In the genomic region with DNA sequence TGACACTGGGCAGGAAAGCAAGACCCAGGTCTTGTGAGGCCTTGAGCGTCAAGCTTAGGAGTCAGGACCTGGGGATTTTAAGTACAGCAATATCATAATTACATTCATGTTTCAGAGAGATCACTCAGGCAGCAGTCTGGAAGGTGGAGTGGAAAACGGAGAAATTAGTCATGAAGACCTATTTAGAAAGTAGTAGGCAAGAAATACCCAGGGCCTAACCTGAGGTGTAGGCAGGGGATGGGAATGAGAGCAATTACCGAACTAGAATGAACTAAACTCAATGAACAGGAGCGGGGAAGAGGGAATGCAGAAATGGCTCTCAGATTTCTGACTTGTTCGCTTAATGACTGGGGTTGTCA, we compare ENCODE assay signal across 22 cellular contexts.
DNase-seq lines count a peak whose midpoint lies in the region; ATAC-seq and TF ChIP-seq lines count a peak whose summit lies in the region.
"Had no signal": no experiment of that assay in that cellular context is flagged by ENCODE, and none has a peak within 500 bp of the region (broad histone marks: within the 10 kb centered on the region; RNA-seq: fewer than 3 reads in every experiment).

No MANE protein-coding gene starts in this region.

- ATAC-seq in foreskin keratinocyte = no peak
- ATAC-seq in HG02678 (IDR thresholded peaks at IDR 0.05; ENCODE audit: unreplicated experiment) = no peak
- ATAC-seq: activated CD8-positive, alpha-beta T cell treated with anti-CD3 and anti-CD28 coated beads for 36 hours; activated T-cell treated with anti-CD3 and anti-CD28 coated beads, Interleukin-2, amount 50 U/mL, for 72 hours; CD8-positive, alpha-beta T cell; right cardiac atrium; stimulated activated naive CD8-positive, alpha-beta T cell treated with anti-CD3 and anti-CD28 coated beads, Interleukin-15, amount 100 ng/mL, for 72 hours; T-helper 17 cell had no signal

- BruUV-seq in Caco-2 (replicated peaks; lab: Mats Ljungman, UMichigan) = no TSS peak

- TF ChIP-seq CTCF in Caco-2 (IDR thresholded peaks at IDR 0.05; ENCODE audit: insufficient read depth in 1 of 2, low read depth in 1 of 2, low read length in 1 of 2, severe bottlenecking in 1 of 2, unreplicated experiment in 1 of 2) (no peak), foreskin keratinocyte (conservative IDR thresholded peaks at IDR 0.05) (no peak), osteoblast (IDR thresholded peaks at IDR 0.05; ENCODE audit: extremely low read depth, low read depth, low read length) (no peak)

- H4K20me1 ChIP-seq in osteoblast (ENCODE audit: insufficient read depth, low read length) = no peaks in the 10 kb centered on the region

- intact Hi-C loops in Caco-2 (cut with micrococcal nuclease; ENCODE audit: unreplicated experiment) = loop anchor here (10.0 kb wide), 1 partner anchor 146 kb away; no protein-coding TSS in a partner anchor

- H3K27ac Mint-ChIP-seq in Caco-2 (ENCODE audit: unreplicated experiment) = peak overlapping the region; percentile 72
- H3K27ac Mint-ChIP-seq: activated B cell treated with CpG ODN at 0.5 μM for 24 hours; activated CD8-positive, alpha-beta T cell treated with anti-CD3 and anti-CD28 coated beads for 36 hours; activated naive CD8-positive, alpha-beta T cell; activated T-cell treated with anti-CD3 and anti-CD28 coated beads, Interleukin-2, amount 50 U/mL, for 72 hours; CD8-positive, alpha-beta T cell; memory B cell; T-helper 17 cell had no signal

- no peak overlapping the region for H3K4me2 ChIP-seq in osteoblast (ENCODE audit: insufficient read depth, low read length)

- H3K36me3 ChIP-seq in Caco-2 (ENCODE audit: control insufficient read depth, insufficient read depth, low read length) = no peaks in the 10 kb centered on the region
- peaks cover 18% of the 10 kb centered on the region for H3K36me3 ChIP-seq in SJSA1
- peaks cover 4% of the 10 kb centered on the region for H3K36me3 ChIP-seq in osteoblast (ENCODE audit: insufficient read depth, low read length)

- CTCF ChIA-PET in Caco-2 (lab: Charles Lee) = no interaction called here

- DNase-seq in Caco-2 = no peak
- DNase-seq in SJSA1 (ENCODE audit: low read depth in 1 of 2, low spot score in 2 of 2) = no peak
- DNase-seq in foreskin keratinocyte = peak in 1 of 2 donors; percentile 28
- DNase-seq in osteoblast (ENCODE audit: insufficient read length, low spot score, missing footprints) = no peak
- DNase-seq in NCI-H69 (lab: John Stamatoyannopoulos, UW) = no peak
- DNase-seq in hippocampal formation (lab: John Stamatoyannopoulos, UW) = no peak
- DNase-seq in AG08395 (ENCODE audit: low spot score) = no peak
- DNase-seq: activated B cell treated with CpG ODN at 0.5 μM for 24 hours; activated CD8-positive, alpha-beta T cell treated with anti-CD3 and anti-CD28 coated beads for 36 hours; activated T-cell treated with anti-CD3 and anti-CD28 coated beads, Interleukin-2, amount 50 U/mL, for 72 hours; CD8-positive, alpha-beta T cell; dorsolateral prefrontal cortex; H7; NCI-H1694; right cardiac atrium; stimulated activated CD4-positive, alpha-beta T cell treated with anti-CD3 and anti-CD28 coated beads, Interleukin-2, amount 100 ng/mL, for 24 hours; stimulated activated naive CD8-positive, alpha-beta T cell treated with anti-CD3 and anti-CD28 coated beads, Interleukin-15, amount 100 ng/mL, for 72 hours; T-helper 17 cell had no signal

- no peaks in the 10 kb centered on the region for H3K27me3 Mint-ChIP-seq in Caco-2 (ENCODE audit: insufficient read depth, unreplicated experiment)
- H3K27me3 Mint-ChIP-seq: activated B cell treated with CpG ODN at 0.5 μM for 24 hours; activated CD8-positive, alpha-beta T cell treated with anti-CD3 and anti-CD28 coated beads for 36 hours; activated naive CD8-positive, alpha-beta T cell; brain; memory B cell; stimulated activated naive CD8-positive, alpha-beta T cell treated with anti-CD3 and anti-CD28 coated beads, Interleukin-15, amount 100 ng/mL, for 72 hours; T-helper 17 cell had no signal

- H2AFZ ChIP-seq in osteoblast (ENCODE audit: low read length) = no peak overlapping the region

- peak overlapping the region; percentile 73 for H3K27ac ChIP-seq in SJSA1
- H3K27ac ChIP-seq in foreskin keratinocyte = peak overlapping the region; percentile 47
- H3K27ac ChIP-seq in osteoblast (ENCODE audit: low read depth, low read length) = peak overlapping the region; percentile 89
- H3K27ac ChIP-seq: dorsolateral prefrontal cortex had no signal

- H3K4me1 ChIP-seq in Caco-2 (peaks cover 11% of the 10 kb centered on the region), SJSA1 (replicated peaks) (peaks cover 31% of the 10 kb centered on the region), foreskin keratinocyte (peaks cover 28% of the 10 kb centered on the region), osteoblast (ENCODE audit: insufficient read depth, low read length) (peaks cover 32% of the 10 kb centered on the region)

- H3K4me3 Mint-ChIP-seq in Caco-2 (ENCODE audit: unreplicated experiment) = no peak overlapping the region
- H3K4me3 Mint-ChIP-seq: activated B cell treated with CpG ODN at 0.5 μM for 24 hours; activated CD8-positive, alpha-beta T cell treated with anti-CD3 and anti-CD28 coated beads for 36 hours; activated naive CD8-positive, alpha-beta T cell; activated T-cell treated with anti-CD3 and anti-CD28 coated beads, Interleukin-2, amount 50 U/mL, for 72 hours; brain; CD8-positive, alpha-beta T cell; memory B cell; stimulated activated naive CD8-positive, alpha-beta T cell treated with anti-CD3 and anti-CD28 coated beads, Interleukin-15, amount 100 ng/mL, for 72 hours; T-helper 17 cell had no signal

- H3K36me3 Mint-ChIP-seq in Caco-2 (ENCODE audit: insufficient read depth, unreplicated experiment) = peaks cover 18% of the 10 kb centered on the region

- H3K9me3 ChIP-seq in Caco-2 = no peaks in the 10 kb centered on the region
- H3K9me3 ChIP-seq in SJSA1 (replicated peaks) = no peaks in the 10 kb centered on the region
- no peaks in the 10 kb centered on the region for H3K9me3 ChIP-seq in osteoblast (ENCODE audit: low read depth, low read length)

- H3K4me3 ChIP-seq in Caco-2 (ENCODE audit: low read depth, low read length) = no peak overlapping the region
- H3K4me3 ChIP-seq in SJSA1 = no peak overlapping the region
- H3K4me3 ChIP-seq in osteoblast (ENCODE audit: insufficient read depth, low read length) = no peak overlapping the region
- H3K4me3 ChIP-seq: dorsolateral prefrontal cortex had no signal

- no peaks in the 10 kb centered on the region for H3K27me3 ChIP-seq in Caco-2 (replicated peaks; ENCODE audit: control insufficient read depth, insufficient read depth, low read length)
- no peaks in the 10 kb centered on the region for H3K27me3 ChIP-seq in SJSA1 (replicated peaks)
- H3K27me3 ChIP-seq in foreskin keratinocyte = no peaks in the 10 kb centered on the region
- no peaks in the 10 kb centered on the region for H3K27me3 ChIP-seq in osteoblast (ENCODE audit: insufficient read depth, low read length)
- H3K27me3 ChIP-seq: dorsolateral prefrontal cortex had no signal

- POLR2A ChIA-PET in Caco-2 (lab: Charles Lee) = no interaction called here

- peaks cover 8% of the 10 kb centered on the region for H3K4me1 Mint-ChIP-seq in Caco-2 (ENCODE audit: low read depth, unreplicated experiment)
- H3K4me1 Mint-ChIP-seq: activated B cell treated with CpG ODN at 0.5 μM for 24 hours; memory B cell; stimulated activated naive CD8-positive, alpha-beta T cell treated with anti-CD3 and anti-CD28 coated beads, Interleukin-15, amount 100 ng/mL, for 72 hours; T-helper 17 cell had no signal

- H3K79me2 ChIP-seq in osteoblast (ENCODE audit: insufficient read depth, low read length) = no peaks in the 10 kb centered on the region

- H3K9me3 Mint-ChIP-seq in Caco-2 (ENCODE audit: unreplicated experiment) = no peaks in the 10 kb centered on the region
- H3K9me3 Mint-ChIP-seq: activated B cell treated with CpG ODN at 0.5 μM for 24 hours; activated CD8-positive, alpha-beta T cell treated with anti-CD3 and anti-CD28 coated beads for 36 hours; activated T-cell treated with anti-CD3 and anti-CD28 coated beads, Interleukin-2, amount 50 U/mL, for 72 hours; brain; CD8-positive, alpha-beta T cell; memory B cell; stimulated activated naive CD8-positive, alpha-beta T cell treated with anti-CD3 and anti-CD28 coated beads, Interleukin-15, amount 100 ng/mL, for 72 hours had no signal
